9 cellular contexts compared by ENCODE assay signal in the genomic region with DNA sequence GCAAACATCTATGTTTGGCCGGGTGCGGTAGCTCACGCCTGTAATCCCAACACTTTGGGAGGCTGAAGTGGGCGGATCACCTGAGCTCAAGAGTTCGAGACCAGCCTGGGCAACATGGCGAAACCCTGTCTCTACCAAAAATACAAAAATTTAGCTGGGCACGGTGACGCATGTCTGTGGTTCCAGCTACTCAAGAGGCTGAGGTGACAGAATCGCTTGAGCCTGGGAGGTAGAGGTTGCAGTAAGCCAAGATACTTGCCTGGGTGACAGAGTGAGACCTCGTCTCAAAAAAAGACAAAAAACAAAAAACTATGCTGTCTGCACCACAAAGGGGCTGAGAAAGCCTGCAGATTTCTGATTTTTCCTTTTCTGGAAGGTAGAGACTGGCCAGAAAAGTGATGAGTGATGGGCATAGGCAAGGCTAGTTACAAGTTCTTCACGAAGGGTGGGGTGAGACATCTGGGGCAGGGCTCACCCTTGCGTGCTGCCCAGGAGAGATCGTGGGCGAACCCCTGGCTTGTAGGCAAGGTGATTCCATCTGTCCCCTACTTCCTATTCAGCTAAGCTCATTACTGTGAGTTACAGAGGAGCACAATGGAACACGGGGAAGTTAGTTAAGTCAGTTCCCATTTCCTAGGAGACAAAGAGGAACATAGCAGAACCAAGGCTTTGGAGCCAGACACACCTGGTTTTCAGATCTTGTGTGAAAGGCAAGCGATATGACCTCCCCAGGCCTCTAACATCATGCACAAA. TPM values are rescaled to one million over a fixed set of nuclear protein-coding genes. Genes with fewer than 3 reads are reported as not detected.
DNase-seq lines count a peak whose midpoint lies in the region; ATAC-seq, FAIRE-seq and TF ChIP-seq lines count a peak whose summit lies in the region.
"Had no signal": no experiment of that assay in that cellular context is flagged by ENCODE, and none has a peak within 500 bp of the region (broad histone marks: within the 10 kb centered on the region; RNA-seq: fewer than 3 reads in every experiment).

No MANE protein-coding gene starts in this region.

- H3K9me3 Mint-ChIP-seq in activated CD8-positive, alpha-beta T cell treated with anti-CD3 and anti-CD28 coated beads, Interleukin-2, amount 10 ng/mL, durations not matched to agents 7 days and 5 days (ENCODE audit: insufficient read depth): no peaks in the 10 kb centered on the region

- H3K27ac Mint-ChIP-seq in activated CD8-positive, alpha-beta T cell treated with anti-CD3 and anti-CD28 coated beads, Interleukin-2, amount 10 ng/mL, durations not matched to agents 7 days and 5 days: peak overlapping the region; percentile 73

- DNase-seq in AG04449 (ENCODE audit: low read depth, low spot score): no peak
- no peak for DNase-seq in GM18507 (ENCODE audit: extremely low spot score, insufficient read length, low read depth)
- no peak for DNase-seq in activated CD8-positive, alpha-beta T cell treated with anti-CD3 and anti-CD28 coated beads, Interleukin-2, amount 10 ng/mL, durations not matched to agents 7 days and 5 days
- no peak for DNase-seq in NCI-H748 (lab: John Stamatoyannopoulos, UW; ENCODE audit: unreplicated experiment)
- DNase-seq in nucleus accumbens (lab: John Stamatoyannopoulos, UW): no peak
- no peak for DNase-seq in globus pallidus (ENCODE audit: low spot score)
- DNase-seq: islet precursor cell had no signal

- H3K36me3 Mint-ChIP-seq in activated CD8-positive, alpha-beta T cell treated with anti-CD3 and anti-CD28 coated beads, Interleukin-2, amount 10 ng/mL, durations not matched to agents 7 days and 5 days (ENCODE audit: low read depth): peaks cover 61% of the 10 kb centered on the region

- no peaks in the 10 kb centered on the region for H3K27me3 ChIP-seq in layer of hippocampus (ENCODE audit: control insufficient read depth, insufficient read depth, low read length)

- CTCF ChIA-PET in AG04449 (lab: Yijun Ruan, JAX): interaction anchor here (1.1 to 3.3 kb wide), 5 partner anchors 8 to 118 kb away, joined by 3 to 20 read pairs (median 4); no protein-coding TSS in a partner anchor
- CTCF ChIA-PET in activated CD8-positive, alpha-beta T cell treated with anti-CD3 and anti-CD28 coated beads, Interleukin-2, amount 10 ng/mL, durations not matched to agents 7 days and 5 days (lab: Charles Lee): interaction anchor here (0.8 to 8.9 kb wide), 5 partner anchors 11 to 177 kb away, joined by 3 to 86 read pairs (median 4); no protein-coding TSS in a partner anchor

- TF ChIP-seq CTCF in AG04449 (IDR thresholded peaks at IDR 0.05; ENCODE audit: insufficient read depth, low read length, missing control alignments): no peak

- H3K4me1 Mint-ChIP-seq in activated CD8-positive, alpha-beta T cell treated with anti-CD3 and anti-CD28 coated beads, Interleukin-2, amount 10 ng/mL, durations not matched to agents 7 days and 5 days (ENCODE audit: low read depth): peaks cover 69% of the 10 kb centered on the region

- peak overlapping the region; percentile 46 for H3K27ac ChIP-seq in layer of hippocampus (ENCODE audit: low read depth, low read length)

- peak overlapping the region; percentile 35 for H3K4me3 ChIP-seq in AG04449 (ENCODE audit: low read depth, low read length)

- peak; percentile 47 for FAIRE-seq in GM18507 (lab: Jason Lieb, UNC)

- ATAC-seq in activated CD8-positive, alpha-beta T cell treated with anti-CD3 and anti-CD28 coated beads, Interleukin-2, amount 10 ng/mL, durations not matched to agents 7 days and 5 days: no peak
- no peak for ATAC-seq in GM21390 (IDR thresholded peaks at IDR 0.05; ENCODE audit: unreplicated experiment)

- POLR2A ChIA-PET in AG04449 (lab: Yijun Ruan, JAX): no interaction called here
- POLR2A ChIA-PET in activated CD8-positive, alpha-beta T cell treated with anti-CD3 and anti-CD28 coated beads, Interleukin-2, amount 10 ng/mL, durations not matched to agents 7 days and 5 days (lab: Charles Lee): interaction anchor here (1.4 to 3.5 kb wide), 5 partner anchors 12 to 31 kb away, joined by 5 to 23 read pairs (median 10); no protein-coding TSS in a partner anchor

- peak overlapping the region; percentile 77 for H3K4me3 Mint-ChIP-seq in activated CD8-positive, alpha-beta T cell treated with anti-CD3 and anti-CD28 coated beads, Interleukin-2, amount 10 ng/mL, durations not matched to agents 7 days and 5 days

- H3K27me3 Mint-ChIP-seq in activated CD8-positive, alpha-beta T cell treated with anti-CD3 and anti-CD28 coated beads, Interleukin-2, amount 10 ng/mL, durations not matched to agents 7 days and 5 days (ENCODE audit: low read depth): no peaks in the 10 kb centered on the region

RNA-seq across cellular contexts. Expression of gene SLC2A1, which starts 3.2 kb away (rescaled TPM):
- total RNA-seq in activated CD8-positive, alpha-beta T cell treated with anti-CD3 and anti-CD28 coated beads, Interleukin-2, amount 10 ng/mL, durations not matched to agents 7 days and 5 days: 100 to 1,000 TPM; 113 to 123 TPM
